16 cellular contexts compared by ENCODE assay signal in the genomic region with DNA sequence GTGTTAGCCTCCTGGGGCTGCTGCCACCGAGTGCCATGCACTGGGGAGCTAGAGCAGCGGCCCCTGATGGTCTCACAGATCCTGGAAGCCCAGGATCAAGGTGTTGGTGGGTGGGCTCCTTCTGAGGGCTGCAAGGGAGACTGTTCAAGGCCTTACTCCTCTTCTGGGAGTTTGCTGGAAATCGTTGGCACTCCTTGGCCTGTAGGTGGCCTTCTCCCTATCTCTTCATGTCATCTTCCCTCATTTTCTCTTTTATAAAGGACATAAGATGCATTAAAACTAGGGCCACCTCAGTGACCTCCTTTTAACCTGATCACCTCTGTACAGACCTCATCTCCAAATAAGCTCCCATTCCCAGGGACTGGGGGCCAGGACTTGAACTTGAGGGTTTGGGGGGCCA. TPM values are rescaled to one million over a fixed set of nuclear protein-coding genes. Genes with fewer than 3 reads are reported as not detected.
DNase-seq lines count a peak whose midpoint lies in the region; ATAC-seq, FAIRE-seq and TF ChIP-seq lines count a peak whose summit lies in the region.
"Had no signal": no experiment of that assay in that cellular context is flagged by ENCODE, and none has a peak within 500 bp of the region (broad histone marks: within the 10 kb centered on the region; RNA-seq: fewer than 3 reads in every experiment).

No MANE protein-coding gene starts in this region.

- POLR2A ChIA-PET in GM12878 (lab: Charles Lee) = no interaction called here

- TF ChIP-seq RAD21 in GM12878 (IDR thresholded peaks at IDR 0.05; ENCODE audit: insufficient read depth, low read depth, low read length) = no peak

- RAD21 ChIA-PET in GM12878 (lab: Charles Lee; ENCODE audit: unreplicated experiment) = no interaction called here

- H3K27me3 Mint-ChIP-seq in neural progenitor cell (ENCODE audit: insufficient read depth, low read depth) = peaks cover 3% of the 10 kb centered on the region
- no peaks in the 10 kb centered on the region for H3K27me3 Mint-ChIP-seq in activated naive CD8-positive, alpha-beta T cell treated with anti-CD3 and anti-CD28 coated beads for 36 hours

- no peaks in the 10 kb centered on the region for H3K36me3 Mint-ChIP-seq in neural progenitor cell
- H3K36me3 Mint-ChIP-seq in activated naive CD8-positive, alpha-beta T cell treated with anti-CD3 and anti-CD28 coated beads for 36 hours = no peaks in the 10 kb centered on the region

- FAIRE-seq in GM12878 (lab: Jason Lieb, UNC) = no peak

- H3K79me2 ChIP-seq in GM12878 (ENCODE audit: control insufficient read depth, insufficient read depth, low read length) = no peaks in the 10 kb centered on the region
- no peaks in the 10 kb centered on the region for H3K79me2 ChIP-seq in neural progenitor cell (ENCODE audit: low read depth)

- H3K9ac ChIP-seq in GM12878 (ENCODE audit: control insufficient read depth, insufficient read depth, low read length) (no peak overlapping the region), neural progenitor cell (no peak overlapping the region)

- H3K36me3 ChIP-seq in GM12878 (ENCODE audit: control insufficient read depth in 2 of 2, insufficient read depth in 2 of 2, low read length in 1 of 2) (no peaks in the 10 kb centered on the region), neural progenitor cell (no peaks in the 10 kb centered on the region)
- H3K36me3 ChIP-seq: esophagus squamous epithelium had no signal

- intact Hi-C loops in GM12878 (cut with micrococcal nuclease; ENCODE audit: unreplicated experiment) = no loop called here

- H3K4me1 ChIP-seq in GM12878 (ENCODE audit: control insufficient read depth, insufficient read depth, low read length) = no peaks in the 10 kb centered on the region
- peaks cover 5% of the 10 kb centered on the region for H3K4me1 ChIP-seq in neural progenitor cell
- H3K4me1 ChIP-seq: esophagus squamous epithelium had no signal

- no peaks in the 10 kb centered on the region for H3K27me3 ChIP-seq in GM12878 (replicated peaks in 1 of 2; ENCODE audit: control insufficient read depth in 2 of 2, insufficient read depth in 2 of 2, low read length in 1 of 2)
- H3K27me3 ChIP-seq in neural progenitor cell = no peaks in the 10 kb centered on the region

- H3K27ac ChIP-seq in GM12878 (ENCODE audit: control insufficient read depth, insufficient read depth) (no peak overlapping the region), neural progenitor cell (no peak overlapping the region)
- H3K27ac ChIP-seq: esophagus squamous epithelium, skin epidermis had no signal

- no peaks in the 10 kb centered on the region for H3K4me1 Mint-ChIP-seq in neural progenitor cell
- no peaks in the 10 kb centered on the region for H3K4me1 Mint-ChIP-seq in activated naive CD8-positive, alpha-beta T cell treated with anti-CD3 and anti-CD28 coated beads for 36 hours
- H3K4me1 Mint-ChIP-seq: central memory CD8-positive, alpha-beta T cell had no signal

- TF ChIP-seq POLR2A in GM12878 (IDR thresholded peaks at IDR 0.05; ENCODE audit: low read depth, low read length) = no peak

- ATAC-seq in GM12878 (0 out of 3 replicates have a peak, but pooled peaks have one; percentile 23), HG03135 (IDR thresholded peaks at IDR 0.05; ENCODE audit: unreplicated experiment) (no peak), HG02610 (IDR thresholded peaks at IDR 0.05; ENCODE audit: unreplicated experiment) (no peak)

- peak; percentile 12 for DNase-seq in NCI-H2227 (lab: John Stamatoyannopoulos, UW; ENCODE audit: unreplicated experiment)
- DNase-seq in NCI-H2227 treated with DMSO at 0.1 percent for 48 hours (lab: John Stamatoyannopoulos, UW) = no peak
- DNase-seq in GM12878 (ENCODE audit: low read depth, low spot score) = no peak
- DNase-seq in neural progenitor cell (ENCODE audit: low spot score) = no peak
- DNase-seq in activated naive CD8-positive, alpha-beta T cell treated with anti-CD3 and anti-CD28 coated beads for 36 hours = no peak
- DNase-seq: esophagus squamous epithelium, kidney glomerular epithelial cell, NCI-H2171, nephron progenitor cell, SHP77 treated with DMSO at 0.1 percent for 48 hours, trophoblast cell had no signal

- H2AFZ ChIP-seq in GM12878 (ENCODE audit: control insufficient read depth, low read depth, low read length) (no peak overlapping the region), neural progenitor cell (replicated peaks) (no peak overlapping the region)

- no peaks in the 10 kb centered on the region for H3K9me3 Mint-ChIP-seq in neural progenitor cell
- no peaks in the 10 kb centered on the region for H3K9me3 Mint-ChIP-seq in activated naive CD8-positive, alpha-beta T cell treated with anti-CD3 and anti-CD28 coated beads for 36 hours
- H3K9me3 Mint-ChIP-seq: central memory CD8-positive, alpha-beta T cell; nephron progenitor cell had no signal

- SMC1A ChIA-PET in GM12878 (lab: Charles Lee; ENCODE audit: uncharacterized antibody, unreplicated experiment) = no interaction called here

- no peak overlapping the region for H3K4me2 ChIP-seq in GM12878 (ENCODE audit: control insufficient read depth, insufficient read depth)
- no peak overlapping the region for H3K4me2 ChIP-seq in neural progenitor cell

- TF ChIP-seq EP300 in GM12878 (IDR thresholded peaks at IDR 0.05; ENCODE audit: borderline replicate concordance in 1 of 2, control insufficient read depth in 1 of 2, low read depth in 2 of 2, low read length in 2 of 2) = no peak

- H3K27ac Mint-ChIP-seq in neural progenitor cell = no peak overlapping the region
- H3K27ac Mint-ChIP-seq in activated naive CD8-positive, alpha-beta T cell treated with anti-CD3 and anti-CD28 coated beads for 36 hours = no peak overlapping the region
- H3K27ac Mint-ChIP-seq: nephron progenitor cell had no signal

- BruUV-seq in GM12878 (replicated peaks; lab: Mats Ljungman, UMichigan) = no TSS peak

- no peak overlapping the region for H3K4me3 Mint-ChIP-seq in neural progenitor cell
- no peak overlapping the region for H3K4me3 Mint-ChIP-seq in activated naive CD8-positive, alpha-beta T cell treated with anti-CD3 and anti-CD28 coated beads for 36 hours
- H3K4me3 Mint-ChIP-seq: central memory CD8-positive, alpha-beta T cell; nephron progenitor cell had no signal

- CTCF ChIA-PET in GM12878 (lab: Yijun Ruan, JAX) = no interaction called here

- H3K4me3 ChIP-seq in GM12878 (no peak overlapping the region), neural progenitor cell (no peak overlapping the region)
- H3K4me3 ChIP-seq: esophagus squamous epithelium, skin epidermis had no signal

- H3K9me3 ChIP-seq in GM12878 (replicated peaks; ENCODE audit: control insufficient read depth, insufficient read depth, low read length) (no peaks in the 10 kb centered on the region), neural progenitor cell (ENCODE audit: low read depth) (no peaks in the 10 kb centered on the region)
- H3K9me3 ChIP-seq: esophagus squamous epithelium had no signal

- WGBS in GM12878 (ENCODE audit: insufficient coverage, insufficient replicate concordance, low lambda C conversion rate, missing lambda C conversion rate) = 2% methylated on average over 3 of the region's 3 CpGs

- in situ Hi-C loops in GM12878 (cut with MboI) = no loop called here

- no peaks in the 10 kb centered on the region for H4K20me1 ChIP-seq in GM12878 (ENCODE audit: control insufficient read depth, insufficient read depth)
- H4K20me1 ChIP-seq in neural progenitor cell (ENCODE audit: low read depth) = no peaks in the 10 kb centered on the region

- no peaks in the 10 kb centered on the region for H3F3A ChIP-seq in neural progenitor cell (ENCODE audit: low read depth)

- TF ChIP-seq CTCF in LNCAP (IDR thresholded peaks at IDR 0.05) (peak; percentile 27; the same call in 1 of the 2 replicates), GM12878 (IDR thresholded peaks at IDR 0.05 in 2 of 3, conservative IDR thresholded peaks at IDR 0.05 in 1 of 3; ENCODE audit: control insufficient read depth in 2 of 3, extremely low read depth in 1 of 3, insufficient read depth in 1 of 3, low read depth in 3 of 3, low read length in 3 of 3) (peak; percentile 14 to 28 (median 18); a peak in 3 of 6 replicates), neural progenitor cell (IDR thresholded peaks at IDR 0.05) (peak; percentile 43)

RNA-seq across cellular contexts. Expression of a gene that starts 27.0 kb away (rescaled TPM):
- total RNA-seq in GM12878 (2013; cell fraction: nucleolus; rRNA removed) = 22.3 and 23.9 TPM in 2 replicates
- total RNA-seq in GM12878 (2014; rRNA removed) = 3.2 and 3.6 TPM in 2 replicates
- total RNA-seq in GM12878 (2014; rRNA removed; fragmentation: Illumina TruSeq; extraction: Trizol) = 3.3 and 4.0 TPM in 2 replicates
- 6.3 and 7.8 TPM in 2 replicates for total RNA-seq in GM12878 (2021)
- polyA plus RNA-seq in GM12878 (2011; ENCODE audit: low read depth) = 3.2 TPM
- polyA plus RNA-seq in GM12878 (2011; rRNA removed) = 7.1 and 7.7 TPM in 2 replicates
- polyA plus RNA-seq in GM12878 (2011; cell fraction: cytosol; rRNA removed) = 6.1 and 8.1 TPM in 2 replicates
- 16.4 and 24.9 TPM in 2 replicates for polyA plus RNA-seq in GM12878 (2011; cell fraction: nucleus; rRNA removed)
- 7.5 and 8.5 TPM in 2 replicates for polyA plus RNA-seq in GM12878 (2012)
- polyA plus RNA-seq in GM12878 (2014; fragmentation: Illumina TruSeq; extraction: Trizol) = 4.3 and 5.9 TPM in 2 replicates
- 1 to 10 TPM in 1 of 2 experiments, under 1 TPM in 1; 0.49 to 1.3 TPM for polyA plus RNA-seq in GM12878 (2014; fragmentation: Nextera tagmentation; extraction: Ambion mirVana)
- 4.6 and 5.7 TPM in 2 replicates for polyA plus RNA-seq in GM12878 (2014; rRNA removed)
- 1 to 10 TPM; 2.5 to 2.7 TPM for polyA plus RNA-seq in GM12878 (2016; fragmentation: Nextera tagmentation; extraction: Ambion mirVana)
- polyA minus RNA-seq in GM12878 (2011; rRNA and poly(A)+ RNA removed) = 7.8 and 10.7 TPM in 2 replicates
- polyA minus RNA-seq in GM12878 (2011; cell fraction: cytosol; rRNA and poly(A)+ RNA removed) = 1.1 and 2.1 TPM in 2 replicates
- 13.1 and 14.8 TPM in 2 replicates for polyA minus RNA-seq in GM12878 (2011; cell fraction: nucleus; rRNA and poly(A)+ RNA removed)
- total RNA-seq in neural progenitor cell (ENCODE audit: low replicate concordance) = 5.9 and 12.6 TPM in 2 replicates
- 1 to 10 TPM; 5.9 to 7.0 TPM for total RNA-seq in activated naive CD8-positive, alpha-beta T cell treated with anti-CD3 and anti-CD28 coated beads for 36 hours

RNA-seq across cellular contexts. Expression of a gene that starts 37.8 kb away (rescaled TPM):
- total RNA-seq in GM12878 (2013; cell fraction: nucleolus; rRNA removed) = 0.77 and 0.93 TPM in 2 replicates
- total RNA-seq in GM12878 (2014; rRNA removed) = not detected in 2 replicates
- total RNA-seq in GM12878 (2014; rRNA removed; fragmentation: Illumina TruSeq; extraction: Trizol) = not detected in 2 replicates
- total RNA-seq in GM12878 (2021) = not detected in 2 replicates
- not detected for polyA plus RNA-seq in GM12878 (2011; ENCODE audit: low read depth)
- polyA plus RNA-seq in GM12878 (2011; rRNA removed) = not detected in 2 replicates
- 0.07 TPM in 1 of 2 replicates, not detected in the other for polyA plus RNA-seq in GM12878 (2011; cell fraction: cytosol; rRNA removed)
- 0.35 and 0.45 TPM in 2 replicates for polyA plus RNA-seq in GM12878 (2011; cell fraction: nucleus; rRNA removed)
- polyA plus RNA-seq in GM12878 (2012) = 0.19 and 0.34 TPM in 2 replicates
- not detected in 2 replicates for polyA plus RNA-seq in GM12878 (2014; fragmentation: Illumina TruSeq; extraction: Trizol)
- polyA plus RNA-seq in GM12878 (2014; fragmentation: Nextera tagmentation; extraction: Ambion mirVana) = not detected
- 0.04 TPM in 1 of 2 replicates, not detected in the other for polyA plus RNA-seq in GM12878 (2014; rRNA removed)
- polyA plus RNA-seq in GM12878 (2016; fragmentation: Nextera tagmentation; extraction: Ambion mirVana) = not detected
- 0.05 TPM in 1 of 2 replicates, not detected in the other for polyA minus RNA-seq in GM12878 (2011; rRNA and poly(A)+ RNA removed)
- not detected in 2 replicates for polyA minus RNA-seq in GM12878 (2011; cell fraction: cytosol; rRNA and poly(A)+ RNA removed)
- polyA minus RNA-seq in GM12878 (2011; cell fraction: nucleus; rRNA and poly(A)+ RNA removed) = not detected in 2 replicates
- total RNA-seq in neural progenitor cell (ENCODE audit: low replicate concordance) = 0.17 and 1.7 TPM in 2 replicates
- total RNA-seq in activated naive CD8-positive, alpha-beta T cell treated with anti-CD3 and anti-CD28 coated beads for 36 hours = under 1 TPM; 0.21 to 0.22 TPM
